ENCODE assay signal across 20 cellular contexts in genomic region chr11:70296681-70297080, GRCh38.
"Had no signal": no experiment of that assay in that cellular context is flagged by ENCODE, and none has a peak within 500 bp of the region (broad histone marks: within the 10 kb centered on the region; RNA-seq: fewer than 3 reads in every experiment).

No MANE protein-coding gene starts in this region.

- DNase-seq: activated CD4-positive, alpha-beta memory T cell treated with anti-CD3 and anti-CD28 coated beads for 36 hours; activated CD4-positive, alpha-beta T cell treated with anti-CD3 and anti-CD28 coated beads for 48 hours; activated effector memory CD4-positive, alpha-beta T cell treated with anti-CD3 and anti-CD28 coated beads, Interleukin-2, amount 50 U/mL, for 16 hours; activated naive CD4-positive, alpha-beta T cell treated with anti-CD3 and anti-CD28 coated beads, Interleukin-2, amount 10 ng/mL, durations not matched to agents 7 days and 5 days; activated T-cell treated with anti-CD3 and anti-CD28 coated beads, Interleukin-2, amount 50 U/mL, for 72 hours; amygdala; body of pancreas; central memory CD4-positive, alpha-beta T cell; effector memory CD4-positive, alpha-beta T cell; hippocampal formation; left cardiac atrium; mesenchymal stem cell; mucosa of descending colon; stimulated activated CD4-positive, alpha-beta T cell treated with anti-CD3 and anti-CD28 coated beads, Interleukin-12 subunit alpha, Interleukin-12 subunit beta, amount 100 ng/mL, for 4 hours; stimulated activated CD4-positive, alpha-beta T cell treated with anti-CD3 and anti-CD28 coated beads, Interleukin-4, amount 100 ng/mL, for 4 hours; substantia nigra; T-helper 2 cell; thyroid gland had no signal

- H3K4me3 Mint-ChIP-seq: activated CD4-positive, alpha-beta memory T cell treated with anti-CD3 and anti-CD28 coated beads for 36 hours; activated naive CD4-positive, alpha-beta T cell treated with anti-CD3 and anti-CD28 coated beads, Interleukin-2, amount 10 ng/mL, durations not matched to agents 7 days and 5 days; activated T-cell treated with anti-CD3 and anti-CD28 coated beads, Interleukin-2, amount 50 U/mL, for 72 hours; stimulated activated naive CD8-positive, alpha-beta T cell treated with anti-CD3 and anti-CD28 coated beads, Interleukin-15, Interleukin-2, amounts not matched to agents 100 ng/mL and 50 ng/mL, for 24 hours had no signal

- H3K4me3 ChIP-seq: body of pancreas, mucosa of descending colon, prostate gland, thyroid gland had no signal

- H3K27me3 Mint-ChIP-seq: activated CD4-positive, alpha-beta memory T cell treated with anti-CD3 and anti-CD28 coated beads for 36 hours; activated naive CD4-positive, alpha-beta T cell treated with anti-CD3 and anti-CD28 coated beads, Interleukin-2, amount 10 ng/mL, durations not matched to agents 7 days and 5 days; stimulated activated naive CD8-positive, alpha-beta T cell treated with anti-CD3 and anti-CD28 coated beads, Interleukin-15, Interleukin-2, amounts not matched to agents 100 ng/mL and 50 ng/mL, for 24 hours had no signal

- H3K4me1 Mint-ChIP-seq: activated naive CD4-positive, alpha-beta T cell treated with anti-CD3 and anti-CD28 coated beads, Interleukin-2, amount 10 ng/mL, durations not matched to agents 7 days and 5 days had no signal

- H3K9me3 ChIP-seq: body of pancreas, mucosa of descending colon, prostate gland, thyroid gland had no signal

- H3K27me3 ChIP-seq: body of pancreas, thyroid gland had no signal

- H3K27ac ChIP-seq: body of pancreas, prostate gland had no signal

- H3K27ac Mint-ChIP-seq: activated naive CD4-positive, alpha-beta T cell treated with anti-CD3 and anti-CD28 coated beads, Interleukin-2, amount 10 ng/mL, durations not matched to agents 7 days and 5 days; activated T-cell treated with anti-CD3 and anti-CD28 coated beads, Interleukin-2, amount 50 U/mL, for 72 hours; stimulated activated naive CD8-positive, alpha-beta T cell treated with anti-CD3 and anti-CD28 coated beads, Interleukin-15, Interleukin-2, amounts not matched to agents 100 ng/mL and 50 ng/mL, for 24 hours had no signal

- H3K36me3 ChIP-seq: prostate gland, thyroid gland had no signal

- H3K9me3 Mint-ChIP-seq: activated CD4-positive, alpha-beta memory T cell treated with anti-CD3 and anti-CD28 coated beads for 36 hours; activated naive CD4-positive, alpha-beta T cell treated with anti-CD3 and anti-CD28 coated beads, Interleukin-2, amount 10 ng/mL, durations not matched to agents 7 days and 5 days; activated T-cell treated with anti-CD3 and anti-CD28 coated beads, Interleukin-2, amount 50 U/mL, for 72 hours; stimulated activated naive CD8-positive, alpha-beta T cell treated with anti-CD3 and anti-CD28 coated beads, Interleukin-15, Interleukin-2, amounts not matched to agents 100 ng/mL and 50 ng/mL, for 24 hours had no signal

- H3K4me1 ChIP-seq: prostate gland had no signal
